12 cellular contexts compared by ENCODE assay signal in the genomic region with DNA sequence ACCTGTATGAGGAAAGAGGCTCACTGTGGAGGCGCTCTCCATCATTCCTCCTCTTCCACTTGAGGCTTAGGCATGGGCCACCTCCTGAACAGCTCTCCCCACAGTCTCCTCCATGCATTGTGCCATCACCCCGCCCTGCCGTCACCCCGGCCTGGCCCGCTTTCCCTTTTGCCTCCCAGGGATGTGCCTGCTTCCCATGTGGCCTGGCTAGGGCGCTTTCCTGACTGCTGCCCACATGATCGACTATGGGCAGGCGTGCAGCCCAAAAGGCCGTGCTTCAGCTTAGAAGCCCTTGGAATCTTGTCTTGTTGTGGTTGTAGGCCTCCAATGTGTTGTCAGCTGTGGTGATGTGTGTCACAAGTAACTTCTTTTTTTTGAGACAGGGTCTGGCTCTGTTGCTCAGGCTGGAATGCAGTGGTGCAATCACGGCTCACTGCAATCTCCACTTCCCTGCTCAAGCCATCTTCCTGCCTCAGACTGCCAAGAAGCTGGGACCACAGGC. TPM values are rescaled to one million over a fixed set of nuclear protein-coding genes. Genes with fewer than 3 reads are reported as not detected.
DNase-seq lines count a peak whose midpoint lies in the region; ATAC-seq and TF ChIP-seq lines count a peak whose summit lies in the region.
"Had no signal": no experiment of that assay in that cellular context is flagged by ENCODE, and none has a peak within 500 bp of the region (broad histone marks: within the 10 kb centered on the region; RNA-seq: fewer than 3 reads in every experiment).

No MANE protein-coding gene starts in this region.

- CTCF ChIA-PET in activated naive CD4-positive, alpha-beta T cell treated with anti-CD3 and anti-CD28 coated beads, Interleukin-2, amount 10 ng/mL, durations not matched to agents 7 days and 5 days (lab: Charles Lee): no interaction called here

- DNase-seq in activated naive CD4-positive, alpha-beta T cell treated with anti-CD3 and anti-CD28 coated beads, Interleukin-2, amount 10 ng/mL, durations not matched to agents 7 days and 5 days: no peak
- DNase-seq in activated naive CD4-positive, alpha-beta T cell treated with anti-CD3 and anti-CD28 coated beads, Interleukin-2, amount 50 U/mL, for 16 hours: no peak
- DNase-seq in activated naive CD8-positive, alpha-beta T cell treated with anti-CD3 and anti-CD28 coated beads for 36 hours: no peak
- DNase-seq in left lobe of liver (ENCODE audit: low spot score): no peak
- no peak for DNase-seq in transverse colon
- DNase-seq in OCI-M2 (lab: John Stamatoyannopoulos, UW; ENCODE audit: unreplicated experiment): no peak
- DNase-seq in nephron progenitor cell: no peak
- DNase-seq: NCI-H2081 treated with DMSO at 0.1 percent for 48 hours, T-helper 9 cell had no signal

- in situ Hi-C loops in transverse colon (cut with MboI; ENCODE audit: low pct_ligation_motif_present in 1 of 4, low pct_unique_long_range_greater_than_20kb in 1 of 4, low sequenced_read_pairs in 3 of 4): no loop called here

- H3K4me3 ChIP-seq in transverse colon: no peak overlapping the region
- H3K4me3 ChIP-seq: BLaER1 had no signal

- peaks cover 55% of the 10 kb centered on the region for H3K36me3 Mint-ChIP-seq in activated naive CD4-positive, alpha-beta T cell treated with anti-CD3 and anti-CD28 coated beads, Interleukin-2, amount 10 ng/mL, durations not matched to agents 7 days and 5 days
- peaks cover 52% of the 10 kb centered on the region for H3K36me3 Mint-ChIP-seq in activated naive CD8-positive, alpha-beta T cell treated with anti-CD3 and anti-CD28 coated beads for 36 hours
- no peaks in the 10 kb centered on the region for H3K36me3 Mint-ChIP-seq in nephron progenitor cell (ENCODE audit: low read depth)

- no peaks in the 10 kb centered on the region for H3K27me3 Mint-ChIP-seq in activated naive CD4-positive, alpha-beta T cell treated with anti-CD3 and anti-CD28 coated beads, Interleukin-2, amount 10 ng/mL, durations not matched to agents 7 days and 5 days
- no peaks in the 10 kb centered on the region for H3K27me3 Mint-ChIP-seq in activated naive CD8-positive, alpha-beta T cell treated with anti-CD3 and anti-CD28 coated beads for 36 hours
- H3K27me3 Mint-ChIP-seq in nephron progenitor cell (ENCODE audit: low read depth, poor library complexity): peaks cover 23% of the 10 kb centered on the region

- no peak for TF ChIP-seq POLR2A in transverse colon (IDR thresholded peaks at IDR 0.05)

- H3K9me3 ChIP-seq in transverse colon: no peaks in the 10 kb centered on the region

- ATAC-seq in left lobe of liver (peak; percentile 29), GM21423 (IDR thresholded peaks at IDR 0.05; ENCODE audit: unreplicated experiment) (no peak)

- peaks cover 7 to 23% (median 22%) of the 10 kb centered on the region in 4 donors for H3K4me1 ChIP-seq in transverse colon

- no peak for TF ChIP-seq CTCF in transverse colon (IDR thresholded peaks at IDR 0.05)
- TF ChIP-seq CTCF in nephron progenitor cell (IDR thresholded peaks at IDR 0.05): no peak

- H3K27ac ChIP-seq in transverse colon: peak overlapping the region; percentile 89 to 96 (median 96)
- H3K27ac ChIP-seq: BLaER1, cardiac muscle cell had no signal

- peak overlapping the region; percentile 93 for H3K27ac Mint-ChIP-seq in activated naive CD4-positive, alpha-beta T cell treated with anti-CD3 and anti-CD28 coated beads, Interleukin-2, amount 10 ng/mL, durations not matched to agents 7 days and 5 days
- peak overlapping the region; percentile 6 for H3K27ac Mint-ChIP-seq in activated naive CD8-positive, alpha-beta T cell treated with anti-CD3 and anti-CD28 coated beads for 36 hours
- H3K27ac Mint-ChIP-seq in nephron progenitor cell: no peak overlapping the region

- H3K4me1 Mint-ChIP-seq in activated naive CD4-positive, alpha-beta T cell treated with anti-CD3 and anti-CD28 coated beads, Interleukin-2, amount 10 ng/mL, durations not matched to agents 7 days and 5 days: peaks cover 42% of the 10 kb centered on the region
- peaks cover 45% of the 10 kb centered on the region for H3K4me1 Mint-ChIP-seq in activated naive CD8-positive, alpha-beta T cell treated with anti-CD3 and anti-CD28 coated beads for 36 hours
- H3K4me1 Mint-ChIP-seq in nephron progenitor cell: peaks cover 25% of the 10 kb centered on the region

- H3K4me3 Mint-ChIP-seq in activated naive CD4-positive, alpha-beta T cell treated with anti-CD3 and anti-CD28 coated beads, Interleukin-2, amount 10 ng/mL, durations not matched to agents 7 days and 5 days: peak overlapping the region; percentile 92
- H3K4me3 Mint-ChIP-seq in activated naive CD8-positive, alpha-beta T cell treated with anti-CD3 and anti-CD28 coated beads for 36 hours: peak overlapping the region; percentile 96
- no peak overlapping the region for H3K4me3 Mint-ChIP-seq in nephron progenitor cell

- H3K27me3 ChIP-seq in transverse colon: no peaks in the 10 kb centered on the region
- H3K27me3 ChIP-seq: cardiac muscle cell had no signal

- WGBS in transverse colon (ENCODE audit: low coverage in 1 of 2), 2 donors: 89 to 96% methylated on average over 5 to 10 of the region's 10 CpGs

- no peaks in the 10 kb centered on the region for H3K9me3 Mint-ChIP-seq in activated naive CD4-positive, alpha-beta T cell treated with anti-CD3 and anti-CD28 coated beads, Interleukin-2, amount 10 ng/mL, durations not matched to agents 7 days and 5 days
- no peaks in the 10 kb centered on the region for H3K9me3 Mint-ChIP-seq in activated naive CD8-positive, alpha-beta T cell treated with anti-CD3 and anti-CD28 coated beads for 36 hours
- H3K9me3 Mint-ChIP-seq in nephron progenitor cell: no peaks in the 10 kb centered on the region

- intact Hi-C loops in transverse colon (cut with DNase I; ENCODE audit: low total_unique reads): no loop called here

- no peaks in the 10 kb centered on the region for H3K36me3 ChIP-seq in transverse colon
- H3K36me3 ChIP-seq: BLaER1, cardiac muscle cell had no signal

- TF ChIP-seq EP300 in transverse colon (IDR thresholded peaks at IDR 0.05; ENCODE audit: low read depth): no peak

RNA-seq across cellular contexts. Expression of a gene that starts 1.8 kb away (rescaled TPM):
- 1 to 10 TPM; 2.8 to 3.4 TPM for total RNA-seq in activated naive CD8-positive, alpha-beta T cell treated with anti-CD3 and anti-CD28 coated beads for 36 hours
- total RNA-seq in left lobe of liver: 27.6 TPM
- total RNA-seq in transverse colon: 10 to 100 TPM; 19.9 to 71.1 (median 42.7) TPM

RNA-seq across cellular contexts. Expression of a gene that starts 2.0 kb away (rescaled TPM):
- total RNA-seq in activated naive CD8-positive, alpha-beta T cell treated with anti-CD3 and anti-CD28 coated beads for 36 hours: 10 to 100 TPM; 23.5 to 26.1 TPM
- 14.0 TPM for total RNA-seq in left lobe of liver
- 10 to 100 TPM in 3 of 4 donors, 1 to 10 TPM in 1; 1.4 to 55.4 (median 17.2) TPM for total RNA-seq in transverse colon

RNA-seq across cellular contexts. Expression of a gene that starts 16.3 kb away (rescaled TPM):
- total RNA-seq in activated naive CD8-positive, alpha-beta T cell treated with anti-CD3 and anti-CD28 coated beads for 36 hours: not detected
- 852 TPM for total RNA-seq in left lobe of liver
- 100 to 1,000 TPM in 2 of 4 donors, 10 to 100 TPM in 2; 84.2 to 124 (median 102) TPM for total RNA-seq in transverse colon

RNA-seq across cellular contexts. Expression of a gene that starts 43.5 kb away (rescaled TPM):
- 10 to 100 TPM; 54.7 to 55.1 TPM for total RNA-seq in activated naive CD8-positive, alpha-beta T cell treated with anti-CD3 and anti-CD28 coated beads for 36 hours
- total RNA-seq in left lobe of liver: 93.5 TPM
- 100 to 1,000 TPM; 182 to 414 (median 247) TPM for total RNA-seq in transverse colon

RNA-seq across cellular contexts. Expression of a gene that starts 54.0 kb away (rescaled TPM):
- total RNA-seq in activated naive CD8-positive, alpha-beta T cell treated with anti-CD3 and anti-CD28 coated beads for 36 hours: 1 to 10 TPM; 3.7 to 4.0 TPM
- total RNA-seq in left lobe of liver (0.88 TPM), transverse colon (10 to 100 TPM in 3 of 4 donors, 1 to 10 TPM in 1; 8.9 to 75.2 (median 15.2) TPM)

Comparison
In these comparisons a context has a peak if more than half of its experiments do, and no peak if none do; other contexts are left out.
1. RNA of a gene that starts 16.3 kb away (total RNA-seq): 852 TPM in left lobe of liver (single experiment) and 84.2 to 124 TPM in transverse colon; not detected in activated naive CD8-positive, alpha-beta T cell treated with anti-CD3 and anti-CD28 coated beads for 36 hours; every median in the first group is over 10 times any median in the second.